8 cellular contexts compared by ENCODE assay signal in genomic region chr11:108467091-108467823, GRCh38. TPM values are rescaled to one million over a fixed set of nuclear protein-coding genes. Genes with fewer than 3 reads are reported as not detected.
DNase-seq lines count a peak whose midpoint lies in the region; ATAC-seq and TF ChIP-seq lines count a peak whose summit lies in the region.

TSS of gene C11orf65 (minus strand) at chr11:108467529. CDS start at chr11:108461559, 5,970 bp downstream.

- ATAC-seq in GM18511 (IDR thresholded peaks at IDR 0.05; ENCODE audit: unreplicated experiment) (peak; percentile 99), HG03025 (IDR thresholded peaks at IDR 0.05; ENCODE audit: low FRiP score, unreplicated experiment) (peak; percentile 98), aorta (ENCODE audit: low FRiP score) (peak; percentile 100)

- H4K20me1 ChIP-seq in hepatocyte (ENCODE audit: insufficient read depth, poor library complexity, severe bottlenecking) = no peaks in the 10 kb centered on the region

- H3K27me3 ChIP-seq in hepatocyte = no peaks in the 10 kb centered on the region
- no peaks in the 10 kb centered on the region for H3K27me3 ChIP-seq in rectal smooth muscle tissue (ENCODE audit: control insufficient read depth, insufficient read depth, low read length)
- no peaks in the 10 kb centered on the region for H3K27me3 ChIP-seq in aorta (ENCODE audit: control insufficient read depth in 1 of 2, insufficient read depth in 2 of 2, low read length in 1 of 2)

- H3K9ac ChIP-seq in rectal smooth muscle tissue (ENCODE audit: low read length) = peak within 1 kb of the TSS; percentile 100

- H3K4me1 ChIP-seq in hepatocyte (ENCODE audit: insufficient read depth) (no peaks in the 10 kb centered on the region), rectal smooth muscle tissue (ENCODE audit: control insufficient read depth, insufficient read depth, low read length) (no peaks in the 10 kb centered on the region), aorta (ENCODE audit: control insufficient read depth in 1 of 2, insufficient read depth in 2 of 2, low read length in 2 of 2) (peaks cover 0 to 2% of the 10 kb centered on the region in 2 donors)

- no peaks in the 10 kb centered on the region for H3K36me3 ChIP-seq in hepatocyte (replicated peaks; ENCODE audit: insufficient read depth, low read depth)
- no peaks in the 10 kb centered on the region for H3K36me3 ChIP-seq in rectal smooth muscle tissue (ENCODE audit: control insufficient read depth, insufficient read depth, low read length)
- H3K36me3 ChIP-seq in aorta (ENCODE audit: control insufficient read depth in 1 of 2, insufficient read depth in 2 of 2, low read length in 1 of 2) = no peaks in the 10 kb centered on the region

- DNase-seq in NCI-H2029 treated with DMSO at 0.1 percent for 48 hours (lab: John Stamatoyannopoulos, UW) (peak; percentile 97), T1000 (lab: John Stamatoyannopoulos, UW) (peak; percentile 79), astrocyte of the hippocampus (ENCODE audit: low read depth, low spot score) (peak; percentile 99), hepatocyte (ENCODE audit: low spot score) (peak; percentile 99), aorta (peak; percentile 96 to 98)

- intact Hi-C loops in aorta (cut with DNase I) = loop anchor here (1.0 to 5.0 kb wide), 3 partner anchors 30 to 180 kb away; partner anchors contain the start of gene EXPH5 (in 1 of the 2)

- H3K79me2 ChIP-seq in hepatocyte = no peaks in the 10 kb centered on the region

- 2% methylated on average over 34 of the region's 35 CpGs for WGBS in hepatocyte (ENCODE audit: low lambda C conversion rate, missing lambda C conversion rate)
- WGBS in aorta, 2 donors = 0% methylated on average over 35 of the region's 35 CpGs

- H3K9me2 ChIP-seq in hepatocyte (replicated peaks; ENCODE audit: insufficient read depth) = no peaks in the 10 kb centered on the region

- TF ChIP-seq CTCF in hepatocyte (IDR thresholded peaks at IDR 0.05; ENCODE audit: poor library complexity) = no peak

- peak within 1 kb of the TSS; percentile 79 for H2AFZ ChIP-seq in hepatocyte

- H3K4me2 ChIP-seq in hepatocyte = peak within 1 kb of the TSS; percentile 74

- H3K27ac ChIP-seq in hepatocyte (peak within 1 kb of the TSS; percentile 98), rectal smooth muscle tissue (ENCODE audit: low read depth, low read length) (peak within 1 kb of the TSS; percentile 100), aorta (ENCODE audit: low read depth in 1 of 2, low read length in 2 of 2) (peak within 1 kb of the TSS; percentile 91 to 94)

- H3K9me3 ChIP-seq in hepatocyte (ENCODE audit: low read depth) = no peaks in the 10 kb centered on the region
- no peaks in the 10 kb centered on the region for H3K9me3 ChIP-seq in aorta (ENCODE audit: control insufficient read depth, low read length)

- H3K4me3 ChIP-seq in hepatocyte = peak within 1 kb of the TSS; percentile 68
- H3K4me3 ChIP-seq in rectal smooth muscle tissue (ENCODE audit: low read length) = peak within 1 kb of the TSS; percentile 99
- peak within 1 kb of the TSS; percentile 22 to 41 for H3K4me3 ChIP-seq in aorta (ENCODE audit: low read length in 2 of 2)

RNA-seq across cellular contexts. Expression of gene C11orf65, which starts in this region (rescaled TPM):
- total RNA-seq in hepatocyte (0.50 and 1.0 TPM in 2 replicates), aorta (under 1 TPM in 1 of 2 donors, not detected in 1; 0.36 TPM)
- polyA plus RNA-seq in hepatocyte (0.34 and 0.40 TPM in 2 replicates), aorta (not detected)

Comparison
In these comparisons a context has a peak if more than half of its experiments do, and no peak if none do; other contexts are left out.
1. Peak in every context shown above with its lines: DNase-seq, ATAC-seq, H3K4me3 ChIP-seq and H3K27ac ChIP-seq.
2. Peak in DNase-seq, ATAC-seq, H3K4me3 ChIP-seq and H3K27ac ChIP-seq in aorta; RNA of the gene not detected or under 1 TPM.
3. H3K4me3 ChIP-seq: peak in every context shown above with its lines; median percentile 99 in rectal smooth muscle tissue; 68 in hepatocyte; 32 in aorta.